22 cellular contexts compared by ENCODE assay signal in the genomic region with DNA sequence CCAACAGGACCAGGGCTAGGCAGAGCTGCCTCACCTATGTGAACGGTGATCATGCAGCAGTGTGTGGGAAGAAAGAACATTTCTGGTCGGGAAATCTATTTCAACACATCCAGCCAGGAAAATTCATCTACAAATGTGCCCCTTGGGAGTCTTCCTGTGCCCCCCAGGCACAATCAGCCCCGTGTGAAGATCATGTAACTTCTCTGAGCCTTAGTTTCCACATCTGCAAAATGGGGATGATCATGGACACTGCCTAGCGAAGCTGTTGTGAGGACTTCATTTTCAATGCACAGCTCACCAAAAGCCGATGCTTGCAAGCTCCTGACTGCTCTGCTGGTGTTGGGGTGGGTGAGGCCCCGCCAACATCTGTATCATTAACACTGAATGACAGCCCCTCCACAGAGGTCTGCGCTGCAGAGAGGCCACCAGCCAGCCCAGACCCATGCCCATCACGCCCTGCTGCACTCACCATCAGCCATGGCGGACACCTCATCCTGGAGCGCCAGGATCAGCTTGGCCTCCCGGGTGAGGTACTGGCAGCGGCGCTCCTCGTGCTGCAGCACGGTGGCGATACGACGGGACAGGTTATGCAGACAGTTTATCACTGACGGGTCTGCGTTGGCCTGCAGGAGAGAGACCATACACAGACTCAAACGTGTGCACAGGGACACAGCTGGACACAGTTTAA. TPM values are rescaled to one million over a fixed set of nuclear protein-coding genes. Genes with fewer than 3 reads are reported as not detected.
A peak's percentile ranks its signal among the peaks of the same experiment; 100 is the strongest.
DNase-seq lines count a peak whose midpoint lies in the region; ATAC-seq and TF ChIP-seq lines count a peak whose summit lies in the region.
"Had no signal": no experiment of that assay in that cellular context is flagged by ENCODE, and none has a peak within 500 bp of the region (broad histone marks: within the 10 kb centered on the region; RNA-seq: fewer than 3 reads in every experiment).

No MANE protein-coding gene starts in this region.

- peaks cover 9% of the 10 kb centered on the region for H3K79me1 ChIP-seq in mesenchymal stem cell (replicated peaks; ENCODE audit: low read length, poor library complexity, severe bottlenecking)

- H3K4ac ChIP-seq in mesenchymal stem cell (ENCODE audit: low read depth in 1 of 2, low read length in 2 of 2): no peak overlapping the region

- H2AFZ ChIP-seq in GM23248 (no peak overlapping the region), mesenchymal stem cell (ENCODE audit: low read depth, low read length) (no peak overlapping the region)

- H3F3A ChIP-seq in GM23248 (ENCODE audit: insufficient read depth): peaks cover 31% of the 10 kb centered on the region

- 0 out of 2 replicates have a peak, but pooled peaks cover 13% of the 10 kb centered on the region for H3K36me3 ChIP-seq in GM23248 (ENCODE audit: low read depth)
- peaks cover 47 to 71% of the 10 kb centered on the region in 2 experiments for H3K36me3 ChIP-seq in mesenchymal stem cell (ENCODE audit: control insufficient read depth in 1 of 2, insufficient read depth in 2 of 2, low read depth in 1 of 2, low read length in 2 of 2)
- peaks cover 0 to 9% of the 10 kb centered on the region in 2 donors for H3K36me3 ChIP-seq in aorta (ENCODE audit: control insufficient read depth in 1 of 2, insufficient read depth in 2 of 2, low read length in 1 of 2)

- H2BK12ac ChIP-seq in mesenchymal stem cell (ENCODE audit: low read length in 2 of 2): no peak overlapping the region

- no peak for TF ChIP-seq CTCF in WTC11 (IDR thresholded peaks at IDR 0.05)

- 91 to 92% methylated on average over 21 of the region's 21 CpGs for WGBS in GM23248 (ENCODE audit: low coverage in 1 of 2, low lambda C conversion rate in 2 of 2, missing lambda C conversion rate in 2 of 2), 2 experiments
- 99% methylated on average over 21 of the region's 21 CpGs for WGBS in mesenchymal stem cell
- 93% methylated on average over 21 of the region's 21 CpGs for WGBS in aorta, 2 donors

- no peak overlapping the region for H2BK120ac ChIP-seq in mesenchymal stem cell (ENCODE audit: low read depth, low read length)

- H2AK5ac ChIP-seq in mesenchymal stem cell (ENCODE audit: low read length, severe bottlenecking): no peak overlapping the region

- POLR2A ChIA-PET in WTC11 (lab: Charles Lee): no interaction called here

- no peaks in the 10 kb centered on the region for H3K27me3 ChIP-seq in GM23248 (replicated peaks; ENCODE audit: insufficient read depth)
- no peaks in the 10 kb centered on the region for H3K27me3 ChIP-seq in mesenchymal stem cell (ENCODE audit: control insufficient read depth in 1 of 2, insufficient read depth in 1 of 2, low read length in 2 of 2)
- no peaks in the 10 kb centered on the region for H3K27me3 ChIP-seq in aorta (ENCODE audit: control insufficient read depth in 1 of 2, insufficient read depth in 2 of 2, low read length in 1 of 2)
- H3K27me3 ChIP-seq: SJSA1 had no signal

- no peak overlapping the region for H3K4me3 ChIP-seq in GM23248
- no peak overlapping the region for H3K4me3 ChIP-seq in mesenchymal stem cell (ENCODE audit: insufficient read depth in 1 of 2, low read depth in 1 of 2, low read length in 2 of 2)
- no peak overlapping the region for H3K4me3 ChIP-seq in aorta (ENCODE audit: low read length in 2 of 2)
- H3K4me3 ChIP-seq: SJSA1 had no signal

- no peaks in the 10 kb centered on the region for H3K9me3 ChIP-seq in GM23248 (ENCODE audit: low read depth)
- H3K9me3 ChIP-seq in mesenchymal stem cell (ENCODE audit: control insufficient read depth, low read length): no peaks in the 10 kb centered on the region
- H3K9me3 ChIP-seq in aorta (ENCODE audit: control insufficient read depth, low read length): no peaks in the 10 kb centered on the region
- H3K9me3 ChIP-seq: SJSA1 had no signal

- no peak overlapping the region for H3K27ac ChIP-seq in GM23248
- no peak overlapping the region for H3K27ac ChIP-seq in mesenchymal stem cell (ENCODE audit: low read length, poor library complexity, severe bottlenecking)
- no peak overlapping the region for H3K27ac ChIP-seq in aorta (ENCODE audit: low read depth in 1 of 2, low read length in 2 of 2)
- H3K27ac ChIP-seq: HL-60 had no signal

- H3K14ac ChIP-seq in mesenchymal stem cell (ENCODE audit: low read length in 2 of 2): no peak overlapping the region

- H3K9ac ChIP-seq in GM23248: 0 out of 2 replicates have a peak overlapping the region, but pooled peaks have one; percentile 16
- H3K9ac ChIP-seq in mesenchymal stem cell (ENCODE audit: low read length): peak overlapping the region; percentile 49

- in situ Hi-C loops in GM23248 (cut with MboI): no loop called here

- H2BK15ac ChIP-seq in mesenchymal stem cell (ENCODE audit: low read depth, poor library complexity, severe bottlenecking): no peak overlapping the region

- H3K23ac ChIP-seq in mesenchymal stem cell (ENCODE audit: low read length in 2 of 2): no peak overlapping the region

- no peak overlapping the region for H4K8ac ChIP-seq in mesenchymal stem cell (ENCODE audit: low read length)

- no peak overlapping the region; the same call in 1 of the 2 replicates for H3K27ac Mint-ChIP-seq in WTC11

- no peak overlapping the region for H2BK5ac ChIP-seq in mesenchymal stem cell (ENCODE audit: low read depth, low read length, poor library complexity, severe bottlenecking)

- no peaks in the 10 kb centered on the region for H3K27me3 Mint-ChIP-seq in WTC11 (ENCODE audit: low read depth)

- no peak overlapping the region for H3K18ac ChIP-seq in mesenchymal stem cell (ENCODE audit: low read depth in 1 of 2, low read length in 2 of 2)

- no peaks in the 10 kb centered on the region for H3K79me2 ChIP-seq in GM23248 (ENCODE audit: insufficient read depth)

- H3K4me2 ChIP-seq in GM23248 (ENCODE audit: unreplicated experiment) (no peak overlapping the region), mesenchymal stem cell (ENCODE audit: low read length, poor library complexity, severe bottlenecking) (no peak overlapping the region)

- H3K4me1 Mint-ChIP-seq in WTC11: peaks cover 5% of the 10 kb centered on the region

- H4K20me1 ChIP-seq in GM23248 (ENCODE audit: insufficient read depth): no peaks in the 10 kb centered on the region

- DNase-seq in GM23248 (no peak), WTC11 (ENCODE audit: low spot score) (no peak), mesenchymal stem cell (no peak), aorta (peak in 1 of 2 donors; percentile 4), NCI-H1092 (lab: John Stamatoyannopoulos, UW) (no peak)
- no peak for DNase-seq in stimulated activated CD4-positive, alpha-beta T cell treated with anti-CD3 and anti-CD28 coated beads, Interleukin-1b, Interleukin-23, amount 100 ng/mL, for 48 hours
- DNase-seq in stimulated activated CD8-positive, alpha-beta memory T cell treated with anti-CD3 and anti-CD28 coated beads, Interleukin-4, amount 100 ng/mL, for 48 hours: no peak
- DNase-seq: H7, Kasumi-1, NCI-H1105, NCI-H1436 treated with DMSO at 0.1 percent for 48 hours, NCI-H187 treated with DMSO at 0.1 percent for 48 hours, NCI-H2107, NCI-H524, NCI-H774, PC-3 had no signal

- intact Hi-C loops in aorta (cut with DNase I): no loop called here

- H3K4me3 Mint-ChIP-seq in WTC11: no peak overlapping the region

- no peaks in the 10 kb centered on the region for H3K9me2 ChIP-seq in GM23248 (ENCODE audit: insufficient read depth)

- H4K91ac ChIP-seq in mesenchymal stem cell (ENCODE audit: low read length): no peak overlapping the region

- H3K9me3 Mint-ChIP-seq in WTC11: no peaks in the 10 kb centered on the region

- H3K36me3 Mint-ChIP-seq in WTC11: peaks cover 47% of the 10 kb centered on the region

- CTCF ChIA-PET in WTC11 (lab: Charles Lee): interaction anchor here (1.3 to 1.8 kb wide), 4 partner anchors 47 to 70 kb away, joined by 3 to 7 read pairs (median 6); partner anchors contain the start of genes HBM and HBQ1

- H3K4me1 ChIP-seq in GM23248 (ENCODE audit: insufficient read depth): peaks cover 17% of the 10 kb centered on the region
- H3K4me1 ChIP-seq in mesenchymal stem cell (ENCODE audit: control insufficient read depth, insufficient read depth, low read depth, low read length): peaks cover 17% of the 10 kb centered on the region
- H3K4me1 ChIP-seq in aorta (ENCODE audit: control insufficient read depth in 1 of 2, insufficient read depth in 2 of 2, low read length in 2 of 2): no peaks in the 10 kb centered on the region

- ATAC-seq in WTC11 (no peak), aorta (ENCODE audit: low FRiP score) (peak; percentile 40)
- ATAC-seq: Right ventricle myocardium inferior had no signal

RNA-seq across cellular contexts. Expression of gene NPRL3, which starts 26.2 kb away (rescaled TPM):
- total RNA-seq in GM23248 (2014; rRNA removed; shearing (Covaris generic)): 6.4 and 10.6 TPM in 2 replicates
- polyA plus RNA-seq in GM23248 (2016; fragmentation: Nextera tagmentation; extraction: Ambion mirVana): 11.6 and 13.6 TPM in 2 replicates
- total RNA-seq in WTC11 (2021): 41.1 to 47.9 TPM (median 45.7 TPM) in 3 replicates
- polyA plus RNA-seq in mesenchymal stem cell (2013, experiment 1 of 2): 43.1 TPM
- 41.6 TPM for polyA plus RNA-seq in mesenchymal stem cell (2013, experiment 2 of 2)
- total RNA-seq in aorta: 10 to 100 TPM; 13.4 to 29.0 TPM
- polyA plus RNA-seq in aorta: 10 to 100 TPM in 1 of 2 donors, 1 to 10 TPM in 1; 5.8 to 16.3 TPM

RNA-seq across cellular contexts. Expression of gene MPG, which starts 34.3 kb away (rescaled TPM):
- total RNA-seq in GM23248 (2014; rRNA removed; shearing (Covaris generic)): 127 and 222 TPM in 2 replicates
- polyA plus RNA-seq in GM23248 (2016; fragmentation: Nextera tagmentation; extraction: Ambion mirVana) (132 and 134 TPM in 2 replicates), aorta (100 to 1,000 TPM in 1 of 2 donors, 10 to 100 TPM in 1; 88.7 to 213 TPM)
- total RNA-seq in WTC11 (2021) (60.0 to 62.0 TPM (median 60.0 TPM) in 3 replicates), aorta (10 to 100 TPM; 56.2 to 59.5 TPM)
- polyA plus RNA-seq in mesenchymal stem cell (2013, experiment 1 of 2): 156 TPM
- 156 TPM for polyA plus RNA-seq in mesenchymal stem cell (2013, experiment 2 of 2)

RNA-seq across cellular contexts. Expression of gene RHBDF1, which starts 39.9 kb away (rescaled TPM):
- 54.6 and 61.7 TPM in 2 replicates for total RNA-seq in GM23248 (2014; rRNA removed; shearing (Covaris generic))
- polyA plus RNA-seq in GM23248 (2016; fragmentation: Nextera tagmentation; extraction: Ambion mirVana) (62.2 and 62.6 TPM in 2 replicates), aorta (100 to 1,000 TPM in 1 of 2 donors, 10 to 100 TPM in 1; 23.7 to 215 TPM)
- total RNA-seq in WTC11 (2021) (40.9 to 60.8 TPM (median 44.2 TPM) in 3 replicates), aorta (10 to 100 TPM; 79.2 to 91.0 TPM)
- polyA plus RNA-seq in mesenchymal stem cell (2013, experiment 1 of 2): 73.8 TPM
- 69.6 TPM for polyA plus RNA-seq in mesenchymal stem cell (2013, experiment 2 of 2)

RNA-seq across cellular contexts. Expression of gene HBZ, which starts 40.1 kb away (rescaled TPM):
- total RNA-seq in GM23248 (2014; rRNA removed; shearing (Covaris generic)): not detected in 2 replicates
- polyA plus RNA-seq in GM23248 (2016; fragmentation: Nextera tagmentation; extraction: Ambion mirVana) (not detected in 2 replicates), aorta (not detected)
- total RNA-seq in WTC11 (2021) (0.41 to 0.53 TPM (median 0.52 TPM) in 3 replicates), aorta (not detected)
- polyA plus RNA-seq in mesenchymal stem cell (2013, experiment 1 of 2): not detected
- not detected for polyA plus RNA-seq in mesenchymal stem cell (2013, experiment 2 of 2)
- total RNA-seq: H7; M059J; PC-3; Right ventricle myocardium inferior; SJSA1; T-helper 1 cell treated with Interleukin-12 subunit alpha and Interleukin-12 subunit beta and Interleukin-4 antibody, amounts not matched to agents 30 ng/mL and 1 ng/mL, for 36 hours had no signal
- polyA plus RNA-seq: BJ had no signal

RNA-seq across cellular contexts. Expression of gene HBM, which starts 53.5 kb away (rescaled TPM):
- not detected in 2 replicates for total RNA-seq in GM23248 (2014; rRNA removed; shearing (Covaris generic))
- polyA plus RNA-seq in GM23248 (2016; fragmentation: Nextera tagmentation; extraction: Ambion mirVana) (not detected in 2 replicates), aorta (not detected)
- total RNA-seq in WTC11 (2021) (not detected in 3 replicates), aorta (1 to 10 TPM in 1 of 2 donors, not detected in 1; 3.1 TPM)
- polyA plus RNA-seq in mesenchymal stem cell (2013, experiment 1 of 2): not detected
- not detected for polyA plus RNA-seq in mesenchymal stem cell (2013, experiment 2 of 2)
- total RNA-seq: H7; M059J; PC-3; Right ventricle myocardium inferior; SJSA1; T-helper 1 cell treated with Interleukin-12 subunit alpha and Interleukin-12 subunit beta and Interleukin-4 antibody, amounts not matched to agents 30 ng/mL and 1 ng/mL, for 36 hours had no signal
- polyA plus RNA-seq: BJ had no signal
